8 cellular contexts compared by ENCODE assay signal in genomic region chr15:50686468-50687301, GRCh38. TPM values are rescaled to one million over a fixed set of nuclear protein-coding genes. Genes with fewer than 3 reads are reported as not detected.
DNase-seq lines count a peak whose midpoint lies in the region; ATAC-seq and TF ChIP-seq lines count a peak whose summit lies in the region.

TSS of gene TRPM7 (minus strand) at chr15:50686797. CDS start at chr15:50686533, 264 bp downstream.

- peaks cover 32 to 61% (median 45%) of the 10 kb centered on the region in 4 donors for H3K4me1 Mint-ChIP-seq in CD4-positive, alpha-beta memory T cell
- H3K4me1 Mint-ChIP-seq in memory B cell, result peaks cover 24% of the 10 kb centered on the region

- H3K4me3 Mint-ChIP-seq in CD4-positive, alpha-beta memory T cell, result peak within 1 kb of the TSS; percentile 98 to 100 (median 99)
- H3K4me3 Mint-ChIP-seq in memory B cell, result peak within 1 kb of the TSS; percentile 98

- peaks cover 0 to 5% (median 0%) of the 10 kb centered on the region in 8 donors for H3K9me3 Mint-ChIP-seq in CD4-positive, alpha-beta memory T cell
- H3K9me3 Mint-ChIP-seq in memory B cell, result no peaks in the 10 kb centered on the region

- peak; percentile 86 to 90 (median 90) for DNase-seq in CD4-positive, alpha-beta memory T cell
- DNase-seq in HL-60 (ENCODE audit: low read depth in 1 of 2, low spot score in 1 of 2) (peak; percentile 77 to 87), memory B cell (ENCODE audit: low spot score in 2 of 2) (peak; percentile 88)
- peak; percentile 94 for DNase-seq in NK-92 treated with Interleukin-12 subunit alpha and Interleukin-12 subunit beta, amount 100 ng/mL, for 24 hours (lab: John Stamatoyannopoulos, UW)
- DNase-seq in effector memory CD4-positive, alpha-beta T cell, result peak; percentile 73 to 81 (median 80)
- DNase-seq in stimulated activated CD8-positive, alpha-beta memory T cell treated with anti-CD3 and anti-CD28 coated beads, Interleukin-12 subunit alpha, Interleukin-12 subunit beta, amount 100 ng/mL, for 24 hours (ENCODE audit: extremely low read depth), result peak; percentile 64

- no peaks in the 10 kb centered on the region for H3K27me3 ChIP-seq in CD4-positive, alpha-beta memory T cell (ENCODE audit: insufficient read depth, low read length)
- no peaks in the 10 kb centered on the region for H3K27me3 ChIP-seq in HL-60 (ENCODE audit: insufficient read depth, poor library complexity, severe bottlenecking)
- no peaks in the 10 kb centered on the region for H3K27me3 ChIP-seq in effector memory CD4-positive, alpha-beta T cell (replicated peaks; ENCODE audit: control insufficient read depth, insufficient read depth, low read length, poor library complexity, severe bottlenecking)

- peak; percentile 80 for ATAC-seq in GM19455 (IDR thresholded peaks at IDR 0.05; ENCODE audit: unreplicated experiment)
- peak; percentile 83 for ATAC-seq in memory B cell (ENCODE audit: low read depth)

- CTCF ChIA-PET in CD4-positive, alpha-beta memory T cell (lab: Charles Lee; ENCODE audit: partially characterized antibody), result interaction anchor here (1.7 to 2.3 kb wide), 2 partner anchors 11 to 222 kb away, joined by 6 to 8 read pairs; partner anchors contain the start of gene AP4E1
- CTCF ChIA-PET in activated CD8-positive, alpha-beta memory T cell treated with anti-CD3 and anti-CD28 coated beads for 36 hours (lab: Charles Lee), result interaction anchor here (0.6 to 1.5 kb wide), 3 partner anchors 9 to 221 kb away, joined by 3 to 4 read pairs (median 4); no protein-coding TSS in a partner anchor

- H3K27ac Mint-ChIP-seq in CD4-positive, alpha-beta memory T cell, result peak within 1 kb of the TSS; percentile 98 to 100 (median 99)
- H3K27ac Mint-ChIP-seq in memory B cell, result peak within 1 kb of the TSS; percentile 99

- H3K9me3 ChIP-seq in CD4-positive, alpha-beta memory T cell (ENCODE audit: control insufficient read depth in 1 of 2, low read length in 2 of 2), result no peaks in the 10 kb centered on the region
- H3K9me3 ChIP-seq in effector memory CD4-positive, alpha-beta T cell (ENCODE audit: control insufficient read depth, low read length), result no peaks in the 10 kb centered on the region

- POLR2A ChIA-PET in CD4-positive, alpha-beta memory T cell (lab: Charles Lee; ENCODE audit: partially characterized antibody), result interaction anchor here (0.7 to 2.3 kb wide), 11 partner anchors 10 to 332 kb away, joined by 3 to 14 read pairs (median 6); partner anchors contain the start of genes AP4E1, GABPB1, SPPL2A and USP8
- POLR2A ChIA-PET in activated CD8-positive, alpha-beta memory T cell treated with anti-CD3 and anti-CD28 coated beads for 36 hours (lab: Charles Lee), result interaction anchor here (1.0 kb wide), 1 partner anchor 333 kb away, joined by 4 read pairs; no protein-coding TSS in a partner anchor

- H3K4me3 ChIP-seq in CD4-positive, alpha-beta memory T cell (ENCODE audit: low read length in 2 of 2), result peak within 1 kb of the TSS; percentile 89 to 99
- peak within 1 kb of the TSS; percentile 98 for H3K4me3 ChIP-seq in HL-60 (replicated peaks; ENCODE audit: insufficient read depth, low read length)
- H3K4me3 ChIP-seq in effector memory CD4-positive, alpha-beta T cell (ENCODE audit: insufficient read depth, low read depth, low read length, poor library complexity, severe bottlenecking), result peak within 1 kb of the TSS; percentile 97

- no peak for TF ChIP-seq CTCF in HL-60 (IDR thresholded peaks at IDR 0.05; ENCODE audit: insufficient read depth, low read length)

- peaks cover 5 to 32% of the 10 kb centered on the region in 2 donors for H3K36me3 Mint-ChIP-seq in CD4-positive, alpha-beta memory T cell
- peaks cover 4% of the 10 kb centered on the region for H3K36me3 Mint-ChIP-seq in memory B cell

- H3K27ac ChIP-seq in CD4-positive, alpha-beta memory T cell (ENCODE audit: low read depth, low read length), result peak within 1 kb of the TSS; percentile 99
- peak within 1 kb of the TSS; percentile 93 for H3K27ac ChIP-seq in HL-60 (replicated peaks)
- peak within 1 kb of the TSS; percentile 97 for H3K27ac ChIP-seq in effector memory CD4-positive, alpha-beta T cell (ENCODE audit: insufficient read depth, low read length, poor library complexity, severe bottlenecking)

- H3K36me3 ChIP-seq in CD4-positive, alpha-beta memory T cell (ENCODE audit: insufficient read depth, low read length), result no peaks in the 10 kb centered on the region
- H3K36me3 ChIP-seq in effector memory CD4-positive, alpha-beta T cell (ENCODE audit: control insufficient read depth, insufficient read depth, low read length), result no peaks in the 10 kb centered on the region

- intact Hi-C loops in CD4-positive, alpha-beta memory T cell (cut with micrococcal nuclease), result loop anchor here (1.0 to 2.0 kb wide), 6 partner anchors 11 to 1066 kb away; partner anchors contain the start of genes DTWD1, FAM227B, SPPL2A and USP8

- H3K27me3 Mint-ChIP-seq in CD4-positive, alpha-beta memory T cell, result no peaks in the 10 kb centered on the region
- H3K27me3 Mint-ChIP-seq in memory B cell, result no peaks in the 10 kb centered on the region

- H3K4me1 ChIP-seq in CD4-positive, alpha-beta memory T cell (ENCODE audit: insufficient read depth, low read length), result peaks cover 52% of the 10 kb centered on the region
- peaks cover 27% of the 10 kb centered on the region for H3K4me1 ChIP-seq in effector memory CD4-positive, alpha-beta T cell (ENCODE audit: control insufficient read depth, insufficient read depth, low read length, poor library complexity, severe bottlenecking)

RNA-seq across cellular contexts. Expression of gene TRPM7, which starts in this region (rescaled TPM):
- total RNA-seq in CD4-positive, alpha-beta memory T cell, result 10 to 100 TPM; 65.3 to 66.7 TPM
- polyA plus RNA-seq in CD4-positive, alpha-beta memory T cell, result 10 to 100 TPM; 12.2 to 15.0 TPM
- total RNA-seq in activated CD8-positive, alpha-beta memory T cell treated with anti-CD3 and anti-CD28 coated beads for 36 hours, result 10 to 100 TPM; 46.3 to 48.2 TPM

Comparison
In these comparisons a context has a peak if more than half of its experiments do, and no peak if none do; other contexts are left out.
1. Peak in every context shown above with its lines: DNase-seq, ATAC-seq, H3K4me3 ChIP-seq and H3K27ac ChIP-seq.